ENCODE assay signal across 8 cellular contexts in the genomic region with DNA sequence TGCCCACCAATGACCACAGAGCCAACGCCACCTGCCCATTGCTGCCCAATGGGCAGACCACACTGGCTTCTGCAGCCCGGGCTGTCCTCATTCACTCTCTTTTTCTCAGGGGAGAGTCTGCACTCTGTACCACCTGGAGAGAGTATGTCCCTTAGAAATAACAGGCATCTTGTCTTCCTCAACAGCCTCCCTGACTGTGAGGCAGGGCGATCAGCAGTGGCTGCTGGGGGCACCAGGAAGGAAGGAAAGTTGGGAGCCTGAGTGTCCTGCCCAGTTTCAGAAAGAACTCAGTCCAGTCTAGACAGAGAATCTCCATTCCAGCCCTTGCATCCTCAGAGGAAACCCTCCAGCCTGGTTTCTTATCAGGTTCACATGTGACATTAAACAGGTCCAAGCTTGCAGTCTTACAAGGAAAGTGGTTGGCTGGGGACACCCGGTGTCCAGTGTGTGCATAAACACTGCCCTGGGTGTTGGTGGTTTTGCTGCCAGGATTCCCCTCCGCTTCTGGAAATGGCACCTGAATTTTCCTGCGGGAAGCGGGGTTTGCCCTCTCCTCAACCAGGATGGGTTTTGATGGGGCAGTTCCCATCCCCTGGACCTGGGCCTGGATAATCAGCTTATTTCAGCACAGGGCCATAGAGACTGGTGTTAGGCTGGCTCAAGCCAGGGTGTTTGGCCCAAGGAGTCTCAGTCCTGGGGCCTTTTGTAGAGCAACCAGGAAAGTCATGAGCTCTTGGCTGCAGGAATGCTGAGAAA. TPM values are rescaled to one million over a fixed set of nuclear protein-coding genes. Genes with fewer than 3 reads are reported as not detected.
DNase-seq lines count a peak whose midpoint lies in the region; ATAC-seq and TF ChIP-seq lines count a peak whose summit lies in the region.

No MANE protein-coding gene starts in this region.

- POLR2A ChIA-PET in activated CD8-positive, alpha-beta T cell treated with anti-CD3 and anti-CD28 coated beads for 36 hours (lab: Charles Lee) = no interaction called here

- H4K20me1 ChIP-seq in smooth muscle cell (ENCODE audit: low read depth) = no peaks in the 10 kb centered on the region

- H3K9ac ChIP-seq in smooth muscle cell (ENCODE audit: low read depth) = no peak overlapping the region

- no peaks in the 10 kb centered on the region for H3F3A ChIP-seq in smooth muscle cell (ENCODE audit: low read depth)

- H3K36me3 ChIP-seq in smooth muscle cell (ENCODE audit: low read depth) = no peaks in the 10 kb centered on the region

- no peaks in the 10 kb centered on the region for H3K4me1 Mint-ChIP-seq in activated CD8-positive, alpha-beta T cell treated with anti-CD3 and anti-CD28 coated beads for 36 hours (ENCODE audit: low read depth)

- peaks cover 2% of the 10 kb centered on the region for H3K27me3 Mint-ChIP-seq in activated CD8-positive, alpha-beta T cell treated with anti-CD3 and anti-CD28 coated beads for 36 hours

- H3K4me2 ChIP-seq in smooth muscle cell = peak overlapping the region; percentile 62

- H3K4me1 ChIP-seq in smooth muscle cell (ENCODE audit: low read depth) = peaks cover 15% of the 10 kb centered on the region

- no peaks in the 10 kb centered on the region for H3K79me2 ChIP-seq in smooth muscle cell (ENCODE audit: low read depth)

- intact Hi-C loops in activated CD8-positive, alpha-beta T cell treated with anti-CD3 and anti-CD28 coated beads for 36 hours (cut with micrococcal nuclease) = no loop called here

- no peaks in the 10 kb centered on the region for H3K9me3 ChIP-seq in smooth muscle cell (replicated peaks; ENCODE audit: low read depth)

- H3K4me3 ChIP-seq in astrocyte of the cerebellum (ENCODE audit: low read depth, low read length) = no peak overlapping the region
- no peak overlapping the region for H3K4me3 ChIP-seq in smooth muscle cell

- no peak overlapping the region for H3K4me3 Mint-ChIP-seq in activated CD8-positive, alpha-beta T cell treated with anti-CD3 and anti-CD28 coated beads for 36 hours

- no peaks in the 10 kb centered on the region for H3K27me3 ChIP-seq in smooth muscle cell (ENCODE audit: low read depth)

- 60% methylated on average over 7 of the region's 7 CpGs for WGBS in smooth muscle cell (ENCODE audit: low lambda C conversion rate)

- DNase-seq in Caki2 (ENCODE audit: low read depth) = peak; percentile 41
- peak; percentile 64 for DNase-seq in astrocyte of the cerebellum (ENCODE audit: low read depth)
- DNase-seq in hippocampal formation (lab: John Stamatoyannopoulos, UW) = peak; percentile 9 to 40
- DNase-seq in smooth muscle cell (lab: John Stamatoyannopoulos, UW; ENCODE audit: unreplicated experiment) = no peak
- no peak for DNase-seq in activated CD8-positive, alpha-beta T cell treated with anti-CD3 and anti-CD28 coated beads for 36 hours
- no peak for DNase-seq in cerebellum (ENCODE audit: low spot score)
- DNase-seq in stimulated activated naive CD8-positive, alpha-beta T cell treated with anti-CD3 and anti-CD28 coated beads, Interleukin-15, Interleukin-2, amounts not matched to agents 100 U/mL and 50 U/mL, for 24 hours = no peak

- TF ChIP-seq CTCF in astrocyte of the cerebellum (IDR thresholded peaks at IDR 0.05; ENCODE audit: low read depth, low read length, missing control alignments) (peak; percentile 75), smooth muscle cell (IDR thresholded peaks at IDR 0.05; ENCODE audit: borderline replicate concordance, insufficient read depth, poor library complexity, severe bottlenecking) (peak; percentile 55)
- no peak for TF ChIP-seq CTCF in activated CD8-positive, alpha-beta T cell treated with anti-CD3 and anti-CD28 coated beads for 36 hours (IDR thresholded peaks at IDR 0.05)

- in situ Hi-C loops in Caki2 (cut with HindIII; ENCODE audit: low pct_unique_long_range_greater_than_20kb, low sequenced_read_pairs) = no loop called here
- in situ Hi-C loops in astrocyte of the cerebellum (cut with HindIII; ENCODE audit: low sequenced_read_pairs) = no loop called here

- peak overlapping the region; percentile 48 for H3K27ac ChIP-seq in smooth muscle cell (ENCODE audit: low read depth)

- H3K9me3 Mint-ChIP-seq in activated CD8-positive, alpha-beta T cell treated with anti-CD3 and anti-CD28 coated beads for 36 hours = peaks cover 1% of the 10 kb centered on the region

- H2AFZ ChIP-seq in smooth muscle cell (ENCODE audit: low read depth) = no peak overlapping the region

- peak; percentile 63 for ATAC-seq in HG02981 (IDR thresholded peaks at IDR 0.05; ENCODE audit: unreplicated experiment)
- no peak for ATAC-seq in activated CD8-positive, alpha-beta T cell treated with anti-CD3 and anti-CD28 coated beads for 36 hours
- no peak for ATAC-seq in stimulated activated naive CD8-positive, alpha-beta T cell treated with anti-CD3 and anti-CD28 coated beads, Interleukin-15, Interleukin-2, amounts not matched to agents 100 U/mL and 50 U/mL, for 24 hours

- no peaks in the 10 kb centered on the region for H3K36me3 Mint-ChIP-seq in activated CD8-positive, alpha-beta T cell treated with anti-CD3 and anti-CD28 coated beads for 36 hours (ENCODE audit: low read depth)

- H3K27ac Mint-ChIP-seq in activated CD8-positive, alpha-beta T cell treated with anti-CD3 and anti-CD28 coated beads for 36 hours = no peak overlapping the region

- CTCF ChIA-PET in activated CD8-positive, alpha-beta T cell treated with anti-CD3 and anti-CD28 coated beads for 36 hours (lab: Charles Lee) = no interaction called here

RNA-seq across cellular contexts. Expression of a gene that starts 37.1 kb away (rescaled TPM):
- 6.4 TPM in 1 of 2 replicates, not detected in the other for total RNA-seq in Caki2 (2014; rRNA removed; shearing (Covaris generic); ENCODE audit: low replicate concordance)
- total RNA-seq in smooth muscle cell = 0.09 TPM in 1 of 2 replicates, not detected in the other
- polyA plus RNA-seq in smooth muscle cell = not detected in 2 replicates
- under 1 TPM; 0.11 to 0.31 TPM for total RNA-seq in activated CD8-positive, alpha-beta T cell treated with anti-CD3 and anti-CD28 coated beads for 36 hours
- 0.91 TPM for total RNA-seq in cerebellum

Comparison
In these comparisons a context has a peak if more than half of its experiments do, and no peak if none do; other contexts are left out.
1. DNase-seq: peak in Caki2 (single experiment), astrocyte of the cerebellum (single experiment) and hippocampal formation (2 of 2); none in smooth muscle cell (single experiment), activated CD8-positive, alpha-beta T cell treated with anti-CD3 and anti-CD28 coated beads for 36 hours (single experiment), cerebellum (single experiment) and stimulated activated naive CD8-positive, alpha-beta T cell treated with anti-CD3 and anti-CD28 coated beads, Interleukin-15, Interleukin-2, amounts not matched to agents 100 U/mL and 50 U/mL, for 24 hours (single experiment).